In the genomic region with DNA sequence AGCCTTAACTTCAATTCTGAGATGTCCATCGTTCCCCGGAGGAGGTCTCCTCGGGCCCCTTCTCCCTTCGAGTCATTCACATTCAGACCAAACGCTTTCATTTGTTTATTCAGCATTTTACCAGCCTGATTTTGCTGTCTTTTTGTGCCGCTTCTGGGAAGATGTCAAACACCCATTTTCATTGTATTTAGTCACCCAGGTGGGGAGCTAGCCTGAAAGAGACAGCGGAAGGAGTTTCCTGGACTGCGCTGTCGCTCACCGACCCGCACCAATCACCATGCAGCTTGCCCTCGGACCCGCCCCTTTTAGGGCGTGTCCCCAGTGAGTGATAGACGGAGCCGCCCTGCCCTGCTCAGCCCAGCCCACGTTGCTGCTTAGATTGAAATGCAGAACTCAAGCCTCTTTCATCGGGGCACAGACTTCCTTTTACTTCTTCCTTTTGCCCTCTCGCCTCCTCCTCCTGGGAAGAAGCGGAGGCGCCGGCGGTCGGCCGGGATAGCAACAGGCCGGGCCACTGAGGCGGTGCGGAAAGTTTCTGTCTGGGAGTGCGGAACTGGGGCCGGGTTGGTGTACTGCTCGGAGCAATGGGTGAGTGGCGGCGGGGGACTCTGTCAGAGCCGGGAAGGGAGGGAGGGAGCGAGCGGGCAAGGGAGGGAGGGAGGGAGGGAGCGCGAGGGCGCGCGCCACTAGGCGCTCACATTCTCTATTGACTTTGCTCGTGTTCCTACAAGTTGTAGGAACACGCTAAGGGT, we compare ENCODE assay signal across 8 cellular contexts. TPM values are rescaled to one million over a fixed set of nuclear protein-coding genes. Genes with fewer than 3 reads are reported as not detected.
DNase-seq lines count a peak whose midpoint lies in the region; ATAC-seq, FAIRE-seq and TF ChIP-seq lines count a peak whose summit lies in the region.

PAX9 (plus strand) TSS at position 355 of the 752 bp plus-strand sequence; CDS start at position 585, 230 bp downstream.

- no peak within 1 kb of the TSS for H3K27ac ChIP-seq in CD4-positive, CD25-positive, alpha-beta regulatory T cell (ENCODE audit: insufficient read depth, low read length, poor library complexity, severe bottlenecking)
- H3K27ac ChIP-seq in small intestine (ENCODE audit: low read depth in 1 of 2, low read length in 1 of 2): no peak within 1 kb of the TSS

- peaks cover 0 to 2% of the 10 kb centered on the region in 2 experiments for H3K9me3 ChIP-seq in CD4-positive, CD25-positive, alpha-beta regulatory T cell (ENCODE audit: control insufficient read depth in 2 of 2, low read length in 2 of 2)
- no peaks in the 10 kb centered on the region for H3K9me3 ChIP-seq in small intestine (ENCODE audit: control insufficient read depth, low read depth)

- H3K36me3 ChIP-seq in CD4-positive, CD25-positive, alpha-beta regulatory T cell (ENCODE audit: control insufficient read depth, insufficient read depth, low read length): no peaks in the 10 kb centered on the region
- H3K36me3 ChIP-seq in small intestine (ENCODE audit: control insufficient read depth in 2 of 2, insufficient read depth in 2 of 2, low read length in 2 of 2): no peaks in the 10 kb centered on the region

- peaks cover 44% of the 10 kb centered on the region for H3K27me3 ChIP-seq in CD4-positive, CD25-positive, alpha-beta regulatory T cell (ENCODE audit: control insufficient read depth, insufficient read depth, low read length)
- H3K27me3 ChIP-seq in small intestine (ENCODE audit: control insufficient read depth in 2 of 2, insufficient read depth in 2 of 2, low read length in 2 of 2): peaks cover 13 to 81% of the 10 kb centered on the region in 2 donors

- peak within 1 kb of the TSS; percentile 60 to 85 (median 63) for H3K4me3 Mint-ChIP-seq in CD4-positive, CD25-positive, alpha-beta regulatory T cell

- in situ Hi-C loops in astrocyte of the spinal cord (cut with HindIII; ENCODE audit: low sequenced_read_pairs): no loop called here

- H3K27ac Mint-ChIP-seq in CD4-positive, CD25-positive, alpha-beta regulatory T cell: no peak within 1 kb of the TSS

- H3K9me3 Mint-ChIP-seq in CD4-positive, CD25-positive, alpha-beta regulatory T cell: peaks cover 0 to 15% (median 3%) of the 10 kb centered on the region in 7 donors

- TF ChIP-seq CTCF in astrocyte of the spinal cord (IDR thresholded peaks at IDR 0.05; ENCODE audit: low read depth, low read length): no peak

- WGBS in small intestine, 3 donors: 1 to 3% (median 2%) methylated on average over 36 to 44 of the region's 44 CpGs

- H3K4me1 ChIP-seq in CD4-positive, CD25-positive, alpha-beta regulatory T cell (ENCODE audit: control insufficient read depth, insufficient read depth, low read length, poor library complexity, severe bottlenecking): peaks cover 29% of the 10 kb centered on the region
- peaks cover 2 to 6% of the 10 kb centered on the region in 2 donors for H3K4me1 ChIP-seq in small intestine (ENCODE audit: control insufficient read depth in 2 of 2, insufficient read depth in 1 of 2, low read depth in 1 of 2, low read length in 1 of 2)

- no peaks in the 10 kb centered on the region for H3K36me3 Mint-ChIP-seq in CD4-positive, CD25-positive, alpha-beta regulatory T cell

- peaks cover 0 to 51% (median 33%) of the 10 kb centered on the region in 4 donors for H3K4me1 Mint-ChIP-seq in CD4-positive, CD25-positive, alpha-beta regulatory T cell

- ATAC-seq in CD4-positive, CD25-positive, alpha-beta regulatory T cell (ENCODE audit: low read depth in 2 of 2): peak in 1 of 2 donors; percentile 64
- ATAC-seq in GM19043 (IDR thresholded peaks at IDR 0.05; ENCODE audit: low read depth, unreplicated experiment) (peak; percentile 76), HG03025 (IDR thresholded peaks at IDR 0.05; ENCODE audit: low FRiP score, unreplicated experiment) (no peak)

- no peak for FAIRE-seq in small intestine (lab: Jason Lieb, UNC)

- no peak within 1 kb of the TSS for H3K4me3 ChIP-seq in CD4-positive, CD25-positive, alpha-beta regulatory T cell (ENCODE audit: low read depth, low read length)
- H3K4me3 ChIP-seq in astrocyte of the spinal cord (ENCODE audit: low read depth, low read length): peak within 1 kb of the TSS; percentile 47
- H3K4me3 ChIP-seq in small intestine (ENCODE audit: low read depth in 1 of 2, low read length in 2 of 2): peak within 1 kb of the TSS; percentile 19 to 37

- H3K27me3 Mint-ChIP-seq in CD4-positive, CD25-positive, alpha-beta regulatory T cell: peaks cover 97% of the 10 kb centered on the region

- DNase-seq in CD4-positive, CD25-positive, alpha-beta regulatory T cell: peak in 2 of 3 donors; percentile 37 to 62
- DNase-seq in HS-5 (ENCODE audit: low read depth) (peak; percentile 38), NCI-H82 (lab: John Stamatoyannopoulos, UW) (peak; percentile 85), astrocyte of the spinal cord (ENCODE audit: low read depth, low spot score) (peak; percentile 74), iPS-NIHi7 (ENCODE audit: extremely low spot score) (peak; percentile 91), small intestine (peak; percentile 88)

RNA-seq across cellular contexts. Expression of gene PAX9, which starts in this region (rescaled TPM):
- total RNA-seq in CD4-positive, CD25-positive, alpha-beta regulatory T cell: 0.42 TPM
- under 1 TPM in 3 of 4 donors, not detected in 1; 0.14 to 0.46 (median 0.41) TPM for polyA plus RNA-seq in CD4-positive, CD25-positive, alpha-beta regulatory T cell
- under 1 TPM in 1 of 3 donors, not detected in 2; 0.03 TPM for polyA plus RNA-seq in small intestine

Comparison
In these comparisons a context has a peak if more than half of its experiments do, and no peak if none do; other contexts are left out.
1. Peak in DNase-seq in CD4-positive, CD25-positive, alpha-beta regulatory T cell; RNA of the gene not detected or under 1 TPM.
2. Peak in DNase-seq and H3K4me3 ChIP-seq in small intestine; RNA of the gene not detected or under 1 TPM.
3. DNase-seq: peak in every context shown above with its lines; median percentile 91 in iPS-NIHi7; 88 in small intestine; 85 in NCI-H82; 74 in astrocyte of the spinal cord; 50 in CD4-positive, CD25-positive, alpha-beta regulatory T cell; 38 in HS-5.